Comparison of ENCODE assay signal across 8 cellular contexts in the genomic region with DNA sequence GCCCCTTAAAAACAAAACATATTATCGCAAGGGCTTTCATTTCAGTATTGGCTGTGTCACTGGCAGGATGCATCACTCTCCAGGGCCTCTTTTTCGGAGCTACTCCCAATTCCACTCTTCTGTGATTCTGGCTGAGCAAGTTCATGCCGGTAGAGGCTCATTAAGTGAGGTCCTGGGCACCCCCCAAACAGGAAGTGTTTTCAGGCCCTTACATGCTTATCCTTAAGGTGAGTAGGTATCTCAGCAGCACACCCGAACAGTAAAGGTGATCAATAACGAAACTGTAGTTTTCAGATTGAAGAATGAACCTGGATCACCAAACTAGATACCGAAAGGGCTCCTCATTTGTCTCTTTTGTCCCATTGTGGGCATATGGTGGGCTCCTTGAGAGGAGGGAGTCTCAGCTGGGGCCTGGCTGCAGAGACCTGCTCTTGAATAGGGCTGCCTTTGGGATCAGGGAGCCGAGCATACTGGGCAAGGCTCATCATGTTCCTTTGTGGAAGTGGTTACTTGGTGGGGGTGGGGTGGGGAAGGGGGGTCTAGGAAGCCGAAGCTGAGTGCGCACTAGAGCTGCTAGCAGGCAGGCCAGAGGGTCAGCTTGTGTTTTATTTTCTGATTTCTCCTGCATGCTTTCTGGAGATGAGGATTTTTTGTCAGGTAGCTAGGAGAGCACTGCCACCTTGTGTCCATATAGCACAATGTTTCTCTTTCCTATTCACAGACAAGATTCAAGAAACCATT.
DNase-seq lines count a peak whose midpoint lies in the region; ATAC-seq and TF ChIP-seq lines count a peak whose summit lies in the region.

No MANE protein-coding gene starts in this region.

- 65% methylated on average over 2 of the region's 9 CpGs; no CpG with 5 or more reads in 1 of the 2 experiments for WGBS in IMR-90 (ENCODE audit: extremely low coverage in 2 of 2, insufficient read length in 1 of 2), 2 experiments

- H3K14ac ChIP-seq in IMR-90 (replicated peaks; ENCODE audit: low read depth, low read length), result no peak overlapping the region

- peaks cover 8% of the 10 kb centered on the region for H3K9me1 ChIP-seq in IMR-90 (ENCODE audit: insufficient read depth, low read length)

- H4K8ac ChIP-seq in IMR-90 (ENCODE audit: low read depth in 2 of 2, low read length in 2 of 2), result no peak overlapping the region; a peak in 1 of 4 replicates

- H3K9ac ChIP-seq in IMR-90 (ENCODE audit: low read depth, low read length) (0 out of 2 replicates have a peak overlapping the region, but pooled peaks have one; percentile 34), OCI-LY1 (ENCODE audit: low read length) (peak overlapping the region; percentile 19; the same call in 1 of the 2 replicates), parathyroid adenoma (no peak overlapping the region)

- peaks cover 5% of the 10 kb centered on the region for H3K4me1 Mint-ChIP-seq in activated naive CD8-positive, alpha-beta T cell treated with anti-CD3 and anti-CD28 coated beads, Interleukin-2, amount 10 ng/mL, durations not matched to agents 7 days and 5 days

- H3K36me3 ChIP-seq in IMR-90 (ENCODE audit: control insufficient read depth, insufficient read depth, low read length), result peaks cover 22% of the 10 kb centered on the region
- H3K36me3 ChIP-seq in OCI-LY1 (ENCODE audit: insufficient read depth, low read length), result peaks cover 18% of the 10 kb centered on the region; the same call in 1 of the 2 replicates
- no peaks in the 10 kb centered on the region for H3K36me3 ChIP-seq in parathyroid adenoma (ENCODE audit: control insufficient read depth, insufficient read depth, low read length)

- no peak overlapping the region for H2AK9ac ChIP-seq in IMR-90 (replicated peaks; ENCODE audit: low read depth, low read length, poor library complexity)

- H4K91ac ChIP-seq in IMR-90 (ENCODE audit: insufficient read depth, low read depth, low read length), result no peak overlapping the region

- H3F3A ChIP-seq in OCI-LY1 (ENCODE audit: insufficient read depth, low read length), result no peaks in the 10 kb centered on the region

- H3K9me3 ChIP-seq in IMR-90 (ENCODE audit: control insufficient read depth, insufficient read depth, low read length), result no peaks in the 10 kb centered on the region
- H3K9me3 ChIP-seq in OCI-LY1 (ENCODE audit: low read length), result no peaks in the 10 kb centered on the region
- H3K9me3 ChIP-seq in parathyroid adenoma (ENCODE audit: control insufficient read depth, low read length), result no peaks in the 10 kb centered on the region

- H4K20me1 ChIP-seq in IMR-90 (ENCODE audit: insufficient read depth, low read length), result 0 out of 2 replicates have a peak, but pooled peaks cover 4% of the 10 kb centered on the region
- H4K20me1 ChIP-seq in OCI-LY1 (ENCODE audit: insufficient read depth, low read length), result no peaks in the 10 kb centered on the region

- peak; percentile 67 for TF ChIP-seq CTCF in AG09319 (IDR thresholded peaks at IDR 0.05; ENCODE audit: low read depth, low read length)
- peak; percentile 63 for TF ChIP-seq CTCF in GM13976 (IDR thresholded peaks at IDR 0.05; ENCODE audit: borderline replicate concordance, control extremely low read depth, extremely low read depth, insufficient read depth, missing control alignments)
- peak; percentile 91 for TF ChIP-seq CTCF in IMR-90 (conservative IDR thresholded peaks at IDR 0.05; ENCODE audit: low read depth, low read length)
- peak; percentile 72 for TF ChIP-seq CTCF in OCI-LY1 (IDR thresholded peaks at IDR 0.05; ENCODE audit: low read length)
- peak; percentile 75 for TF ChIP-seq CTCF in parathyroid adenoma (IDR thresholded peaks at IDR 0.05)

- DNase-seq in AG09319 (ENCODE audit: extremely low read depth, low read depth), result peak; percentile 57
- DNase-seq in GM13976 (ENCODE audit: low spot score), result peak; percentile 79
- peak; percentile 83 for DNase-seq in IMR-90
- DNase-seq in activated naive CD8-positive, alpha-beta T cell treated with anti-CD3 and anti-CD28 coated beads, Interleukin-2, amount 10 ng/mL, durations not matched to agents 7 days and 5 days, result no peak
- peak; percentile 60 for DNase-seq in glomerular endothelial cell (ENCODE audit: extremely low read depth, low read depth, low spot score)

- CTCF ChIA-PET in IMR-90 (lab: Yijun Ruan, JAX), result interaction anchor here (0.6 to 3.0 kb wide), 15 partner anchors 14 to 435 kb away, joined by 3 to 36 read pairs (median 4); a partner anchor contains a TSS

- dilution Hi-C loops in IMR-90 (cut with HindIII; ENCODE audit: low sequenced_read_pairs, unreplicated experiment), result no loop called here

- H2BK20ac ChIP-seq in IMR-90 (ENCODE audit: low read depth, low read length), result no peak overlapping the region

- intact Hi-C loops in IMR-90 (cut with micrococcal nuclease), result loop anchor here (1.0 to 5.0 kb wide), 2 partner anchors 66 to 585 kb away; no protein-coding TSS in a partner anchor

- BruUV-seq in IMR-90 (replicated peaks; lab: Mats Ljungman, UMichigan), result no TSS peak

- H3K79me1 ChIP-seq in IMR-90 (ENCODE audit: low read depth in 1 of 2, low read length in 2 of 2), result peaks cover 0 to 22% of the 10 kb centered on the region in 2 experiments; a peak in 2 of 4 replicates

- no peak overlapping the region for H3K4me3 ChIP-seq in IMR-90 (ENCODE audit: insufficient read depth, low read depth, low read length)
- H3K4me3 ChIP-seq in OCI-LY1 (ENCODE audit: low read depth, low read length, poor library complexity, severe bottlenecking), result no peak overlapping the region
- H3K4me3 ChIP-seq in parathyroid adenoma (ENCODE audit: low read depth, low read length), result no peak overlapping the region

- no peak overlapping the region for H2BK15ac ChIP-seq in IMR-90 (ENCODE audit: low read depth, low read length)

- ATAC-seq in IMR-90 (ENCODE audit: low read depth) (peak; percentile 91), HG03342 (IDR thresholded peaks at IDR 0.05; ENCODE audit: unreplicated experiment) (no peak)
- ATAC-seq in activated naive CD8-positive, alpha-beta T cell treated with anti-CD3 and anti-CD28 coated beads, Interleukin-2, amount 10 ng/mL, durations not matched to agents 7 days and 5 days (ENCODE audit: low read depth), result peak; percentile 74

- H3K4ac ChIP-seq in IMR-90 (ENCODE audit: low read depth, low read length), result no peak overlapping the region

- H3K9me2 ChIP-seq in OCI-LY1 (ENCODE audit: low read depth, low read length), result no peaks in the 10 kb centered on the region

- in situ Hi-C loops in GM13976 (cut with MboI; ENCODE audit: low sequenced_read_pairs, unreplicated experiment) (no loop called here), IMR-90 (cut with MboI; ENCODE audit: low sequenced_read_pairs) (no loop called here)

- H3K9me3 Mint-ChIP-seq in activated naive CD8-positive, alpha-beta T cell treated with anti-CD3 and anti-CD28 coated beads, Interleukin-2, amount 10 ng/mL, durations not matched to agents 7 days and 5 days, result no peaks in the 10 kb centered on the region

- H3K79me2 ChIP-seq in OCI-LY1 (ENCODE audit: insufficient read depth, low read length) (no peaks in the 10 kb centered on the region), parathyroid adenoma (peaks cover 6% of the 10 kb centered on the region)

- H3K36me3 Mint-ChIP-seq in activated naive CD8-positive, alpha-beta T cell treated with anti-CD3 and anti-CD28 coated beads, Interleukin-2, amount 10 ng/mL, durations not matched to agents 7 days and 5 days, result peaks cover 7% of the 10 kb centered on the region

- no peaks in the 10 kb centered on the region for H3K27me3 Mint-ChIP-seq in activated naive CD8-positive, alpha-beta T cell treated with anti-CD3 and anti-CD28 coated beads, Interleukin-2, amount 10 ng/mL, durations not matched to agents 7 days and 5 days

- H3K4me1 ChIP-seq in IMR-90 (ENCODE audit: control insufficient read depth, insufficient read depth, low read length) (peaks cover 7% of the 10 kb centered on the region), OCI-LY1 (ENCODE audit: insufficient read depth, low read length, severe bottlenecking) (peaks cover 5% of the 10 kb centered on the region), parathyroid adenoma (peaks cover 5% of the 10 kb centered on the region)

- peak overlapping the region; percentile 69 for H3K27ac Mint-ChIP-seq in activated naive CD8-positive, alpha-beta T cell treated with anti-CD3 and anti-CD28 coated beads, Interleukin-2, amount 10 ng/mL, durations not matched to agents 7 days and 5 days

- no peak overlapping the region for H2AK5ac ChIP-seq in IMR-90 (ENCODE audit: low read depth, low read length)

- no peak overlapping the region for H3K18ac ChIP-seq in IMR-90 (ENCODE audit: low read depth, low read length)

- H3K23ac ChIP-seq in IMR-90 (ENCODE audit: low read depth, low read length), result no peak overlapping the region

- TF ChIP-seq POLR2A in IMR-90 (IDR thresholded peaks at IDR 0.05; ENCODE audit: low read depth, low read length), result 0 out of 2 replicates have a peak, but pooled peaks have one; percentile 33

- peak; percentile 94 for TF ChIP-seq RAD21 in IMR-90 (IDR thresholded peaks at IDR 0.05; ENCODE audit: low read length)

- H2BK120ac ChIP-seq in IMR-90 (ENCODE audit: low read depth, low read length), result no peak overlapping the region

- no peaks in the 10 kb centered on the region for H3K27me3 ChIP-seq in IMR-90 (ENCODE audit: control insufficient read depth, insufficient read depth, low read length)
- no peaks in the 10 kb centered on the region for H3K27me3 ChIP-seq in OCI-LY1 (ENCODE audit: insufficient read depth, low read length)
- no peaks in the 10 kb centered on the region for H3K27me3 ChIP-seq in parathyroid adenoma (ENCODE audit: control insufficient read depth, insufficient read depth, low read length)

- H2AFZ ChIP-seq in IMR-90 (replicated peaks; ENCODE audit: low read length, poor library complexity) (peak overlapping the region; percentile 15), OCI-LY1 (ENCODE audit: low read length) (no peak overlapping the region), parathyroid adenoma (peak overlapping the region; percentile 56)

- no peak overlapping the region for H4K5ac ChIP-seq in IMR-90 (ENCODE audit: low read depth, low read length)

- POLR2A ChIA-PET in IMR-90 (lab: Charles Lee; ENCODE audit: unreplicated experiment), result interaction anchor here (1.3 kb wide), 1 partner anchor 65 kb away, joined by 8 read pairs; a partner anchor contains a TSS
- POLR2A ChIA-PET in activated naive CD8-positive, alpha-beta T cell treated with anti-CD3 and anti-CD28 coated beads, Interleukin-2, amount 10 ng/mL, durations not matched to agents 7 days and 5 days (lab: Charles Lee), result interaction anchor here (1.1 to 3.6 kb wide), 2 partner anchors 65 to 72 kb away, joined by 8 to 22 read pairs; a partner anchor contains a TSS

- H3K27ac ChIP-seq in IMR-90 (ENCODE audit: insufficient read depth, low read length) (peak overlapping the region; percentile 15; the same call in 1 of the 2 replicates), OCI-LY1 (ENCODE audit: low read depth, low read length, poor library complexity, severe bottlenecking) (no peak overlapping the region), parathyroid adenoma (no peak overlapping the region)

- H3K56ac ChIP-seq in IMR-90 (ENCODE audit: extremely low read depth, insufficient read depth, low read length), result no peak overlapping the region

- H2BK5ac ChIP-seq in IMR-90 (ENCODE audit: low read depth, low read length, poor library complexity, severe bottlenecking), result no peak overlapping the region

- no peak overlapping the region for H3K4me3 Mint-ChIP-seq in activated naive CD8-positive, alpha-beta T cell treated with anti-CD3 and anti-CD28 coated beads, Interleukin-2, amount 10 ng/mL, durations not matched to agents 7 days and 5 days

- H3K4me2 ChIP-seq in IMR-90 (ENCODE audit: low read depth, low read length) (no peak overlapping the region), OCI-LY1 (ENCODE audit: low read length) (no peak overlapping the region), parathyroid adenoma (ENCODE audit: low read length) (no peak overlapping the region)
